In genomic region chr20:47610247-47610944, GRCh38 we compare ENCODE assay signal across 8 cellular contexts.
DNase-seq lines count a peak whose midpoint lies in the region; TF ChIP-seq lines count a peak whose summit lies in the region.

No MANE protein-coding gene starts in this region.

- H2AFZ ChIP-seq in MM.1S (ENCODE audit: low read length), result no peak overlapping the region

- H3K9ac ChIP-seq in MM.1S (ENCODE audit: low read length), result no peak overlapping the region

- no peaks in the 10 kb centered on the region for H3K27me3 ChIP-seq in MM.1S (replicated peaks; ENCODE audit: insufficient read depth, low read length)
- H3K27me3 ChIP-seq in spleen (replicated peaks in 1 of 7), result no peaks in the 10 kb centered on the region

- no peaks in the 10 kb centered on the region for H3K9me3 ChIP-seq in MM.1S (replicated peaks; ENCODE audit: insufficient read depth, low read length)
- H3K9me3 ChIP-seq in spleen, result no peaks in the 10 kb centered on the region

- H3K27ac ChIP-seq in MM.1S (ENCODE audit: low read length), result peak overlapping the region; percentile 22; the same call in 1 of the 2 replicates
- peak overlapping the region in 6 of 8 donors; percentile 20 to 59 (median 52) for H3K27ac ChIP-seq in spleen

- H3K4me2 ChIP-seq in MM.1S (ENCODE audit: low read depth, low read length), result no peak overlapping the region

- peaks cover 12% of the 10 kb centered on the region; the same call in 1 of the 2 replicates for H3K4me1 ChIP-seq in MM.1S (ENCODE audit: low read length)
- peaks cover 21 to 100% (median 65%) of the 10 kb centered on the region in 6 donors for H3K4me1 ChIP-seq in spleen

- H3K4me3 ChIP-seq in MM.1S (ENCODE audit: low read length) (no peak overlapping the region), spleen (no peak overlapping the region)

- no peaks in the 10 kb centered on the region for H3K9me2 ChIP-seq in MM.1S (replicated peaks; ENCODE audit: insufficient read depth, low read length)

- 49 to 60% (median 57%) methylated on average over 6 of the region's 6 CpGs for WGBS in spleen, 5 donors

- no peaks in the 10 kb centered on the region for H3F3A ChIP-seq in MM.1S (ENCODE audit: insufficient read depth, low read length)

- no peak for TF ChIP-seq POLR2A in spleen (IDR thresholded peaks at IDR 0.05)

- H3K79me2 ChIP-seq in MM.1S (ENCODE audit: low read length), result peaks cover 85% of the 10 kb centered on the region

- DNase-seq in GM19238 (ENCODE audit: insufficient read length, low spot score) (peak; percentile 16), MM.1S (peak; percentile 32), fibroblast of peridontal ligament (ENCODE audit: extremely low read depth) (peak; percentile 83), spleen (no peak), NCI-H1105 treated with DMSO at 0.1 percent for 48 hours (lab: John Stamatoyannopoulos, UW) (no peak), DMS153 (lab: John Stamatoyannopoulos, UW) (no peak), NCI-H1105 (lab: John Stamatoyannopoulos, UW) (no peak)
- DNase-seq in activated CD8-positive, alpha-beta memory T cell treated with anti-CD3 and anti-CD28 coated beads for 48 hours (ENCODE audit: low read depth in 2 of 3, low spot score in 2 of 3), result peak; percentile 21 to 47 (median 26)

- TF ChIP-seq CTCF in MM.1S (IDR thresholded peaks at IDR 0.05; ENCODE audit: low read length) (no peak), spleen (IDR thresholded peaks at IDR 0.05 in 8 of 11, conservative IDR thresholded peaks at IDR 0.05 in 3 of 11) (no peak)

- 0 out of 2 replicates have a peak, but pooled peaks cover 4% of the 10 kb centered on the region for H4K20me1 ChIP-seq in MM.1S (ENCODE audit: insufficient read depth, low read length)

- H3K36me3 ChIP-seq in MM.1S (replicated peaks; ENCODE audit: insufficient read depth, low read length) (no peaks in the 10 kb centered on the region), spleen (peaks cover 0 to 19% (median 2%) of the 10 kb centered on the region in 6 donors)

- intact Hi-C loops in spleen (cut with DNase I; ENCODE audit: low total_unique reads), result loop anchor here (10.0 kb wide), 1 partner anchor 106 kb away; the partner anchor contains the start of gene NCOA3

Comparison
In these comparisons a context has a peak if more than half of its experiments do, and no peak if none do; other contexts are left out.
1. DNase-seq: peak in GM19238 (single experiment), MM.1S (single experiment), activated CD8-positive, alpha-beta memory T cell treated with anti-CD3 and anti-CD28 coated beads for 48 hours (3 of 3) and fibroblast of peridontal ligament (single experiment); none in spleen (single experiment), NCI-H1105 treated with DMSO at 0.1 percent for 48 hours (single experiment), DMS153 (single experiment) and NCI-H1105 (single experiment).